In the genomic region with DNA sequence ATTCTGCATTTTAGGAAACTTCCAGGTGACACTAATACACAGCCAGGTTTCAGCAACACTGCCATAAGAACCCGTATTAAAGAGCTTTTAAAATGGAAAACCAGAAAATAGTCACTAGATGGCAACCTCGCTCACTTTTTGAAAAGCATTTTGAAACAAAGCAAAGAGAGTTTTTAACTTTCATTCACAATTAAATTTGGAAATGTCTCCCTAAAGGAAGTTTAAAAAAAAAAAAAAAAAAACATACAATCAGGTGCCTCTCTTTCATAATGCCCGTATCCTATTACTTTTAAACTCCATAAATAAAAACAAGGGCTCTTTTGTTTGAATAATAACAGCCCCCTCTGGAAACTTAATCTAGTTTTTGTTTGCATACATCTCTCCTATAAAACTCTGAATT, we compare ENCODE assay signal across 1 cellular context.
A peak's percentile ranks its signal among the peaks of the same experiment; 100 is the strongest.
TF ChIP-seq lines count a peak whose summit lies in the region.

No MANE protein-coding gene starts in this region.

TF ChIP-seq in GM12878, 131 proteins besides CTCF, POLR2A, EP300 and RAD21:
- TF ChIP-seq ESRRA (IDR thresholded peaks at IDR 0.05; ENCODE audit: low read length) (no peak), NFXL1 (IDR thresholded peaks at IDR 0.05; ENCODE audit: borderline replicate concordance) (no peak), TCF3 (IDR thresholded peaks at IDR 0.05; ENCODE audit: borderline replicate concordance, insufficient read depth, low read depth, low read length) (no peak), SMC3 (IDR thresholded peaks at IDR 0.05; ENCODE audit: borderline replicate concordance, low read length) (peak; percentile 46; the same call in 1 of the 2 replicates), CBX5 (IDR thresholded peaks at IDR 0.05; ENCODE audit: low read depth) (no peak)
- TF ChIP-seq, protein P1, sequence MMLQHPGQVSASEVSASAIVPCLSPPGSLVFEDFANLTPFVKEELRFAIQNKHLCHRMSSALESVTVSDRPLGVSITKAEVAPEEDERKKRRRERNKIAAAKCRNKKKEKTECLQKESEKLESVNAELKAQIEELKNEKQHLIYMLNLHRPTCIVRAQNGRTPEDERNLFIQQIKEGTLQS (IDR thresholded peaks at IDR 0.05; ENCODE audit: borderline replicate concordance, extremely low read depth, low read depth, low read length) = no peak
